Comparison of ENCODE assay signal across 9 cellular contexts in the genomic region with DNA sequence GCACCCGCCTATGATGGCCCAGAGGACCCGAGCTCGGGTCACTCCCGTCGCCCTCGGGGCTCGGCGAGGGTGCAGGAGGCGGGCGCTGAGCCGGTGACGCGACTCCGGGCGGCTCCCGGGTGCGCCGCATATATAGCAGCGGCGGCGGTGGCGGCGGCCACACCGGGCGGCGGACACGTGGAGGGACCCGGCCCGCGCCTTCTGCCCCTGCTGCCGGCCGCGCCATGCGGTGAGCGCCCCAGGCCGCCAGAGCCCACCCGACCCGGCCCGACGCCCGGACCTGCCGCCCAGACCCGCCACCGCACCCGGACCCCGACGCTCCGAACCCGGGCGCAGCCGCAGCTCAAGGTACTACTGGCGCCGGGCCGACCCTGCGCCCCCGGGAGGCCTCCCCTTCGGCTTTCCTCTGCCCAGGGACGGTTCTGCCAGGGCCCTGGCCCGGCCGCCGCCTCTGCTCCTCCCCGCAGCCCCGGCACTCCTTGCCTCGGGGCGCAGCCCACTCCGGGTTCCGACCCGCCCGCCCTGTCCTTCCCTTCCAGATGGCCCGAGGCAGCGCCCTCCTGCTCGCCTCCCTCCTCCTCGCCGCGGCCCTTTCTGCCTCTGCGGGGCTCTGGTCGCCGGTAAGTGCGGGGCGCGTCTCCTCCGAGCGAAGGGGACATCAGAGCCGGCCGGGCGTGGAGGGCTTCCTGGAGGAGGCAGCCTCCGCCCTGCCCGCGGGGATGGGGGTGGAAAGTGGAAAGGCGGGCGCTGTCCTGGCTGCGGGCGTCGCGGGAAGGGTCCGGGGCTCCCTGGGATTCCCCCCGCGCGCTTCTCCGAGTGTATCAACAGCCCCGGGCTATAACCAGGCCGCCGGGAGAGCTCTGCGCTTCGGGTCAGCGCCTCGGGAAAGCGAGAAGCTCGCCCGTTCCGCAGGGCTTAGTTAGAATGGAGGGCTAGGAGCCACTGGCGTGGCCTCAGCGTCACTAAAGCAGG. TPM values are rescaled to one million over a fixed set of nuclear protein-coding genes. Genes with fewer than 3 reads are reported as not detected.
DNase-seq lines count a peak whose midpoint lies in the region; ATAC-seq and TF ChIP-seq lines count a peak whose summit lies in the region.
"Had no signal": no experiment of that assay in that cellular context is flagged by ENCODE, and none has a peak within 500 bp of the region (broad histone marks: within the 10 kb centered on the region; RNA-seq: fewer than 3 reads in every experiment).

A gene with protein sequence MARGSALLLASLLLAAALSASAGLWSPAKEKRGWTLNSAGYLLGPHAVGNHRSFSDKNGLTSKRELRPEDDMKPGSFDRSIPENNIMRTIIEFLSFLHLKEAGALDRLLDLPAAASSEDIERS (plus strand): TSS at position 160 of the 972 bp plus-strand sequence. CDS start 380 bp downstream, at position 540.

- in situ Hi-C loops in IMR-90 (cut with MboI; ENCODE audit: low sequenced_read_pairs) = no loop called here

- TF ChIP-seq CTCF in IMR-90 (conservative IDR thresholded peaks at IDR 0.05; ENCODE audit: low read depth, low read length) = no peak

- no peak within 1 kb of the TSS for H3K27ac ChIP-seq in BLaER1 treated with 17β-estradiol and CSF1 and Interleukin-3, amounts not matched to agents 10 nM and 100 nM
- H3K27ac ChIP-seq in IMR-90 (ENCODE audit: insufficient read depth, low read length) = no peak within 1 kb of the TSS
- H3K27ac ChIP-seq in naive thymus-derived CD4-positive, alpha-beta T cell (ENCODE audit: low read depth, low read length) = no peak within 1 kb of the TSS

- POLR2A ChIA-PET in IMR-90 (lab: Charles Lee; ENCODE audit: unreplicated experiment) = no interaction called here
- POLR2A ChIA-PET in naive thymus-derived CD4-positive, alpha-beta T cell (lab: Charles Lee) = no interaction called here

- H2BK5ac ChIP-seq in IMR-90 (ENCODE audit: low read depth, low read length, poor library complexity, severe bottlenecking) = no peak within 1 kb of the TSS

- peaks cover 0 to 12% (median 8%) of the 10 kb centered on the region in 10 experiments; a peak in 12 of 20 replicates for H3K4me1 ChIP-seq in BLaER1 treated with 17β-estradiol and CSF1 and Interleukin-3, amounts not matched to agents 10 nM and 100 nM
- peaks cover 3% of the 10 kb centered on the region; the same call in 1 of the 2 replicates for H3K4me1 ChIP-seq in IMR-90 (ENCODE audit: control insufficient read depth, insufficient read depth, low read length)
- peaks cover 2 to 4% of the 10 kb centered on the region in 2 donors for H3K4me1 ChIP-seq in naive thymus-derived CD4-positive, alpha-beta T cell (ENCODE audit: control insufficient read depth in 2 of 2, insufficient read depth in 2 of 2, low read length in 2 of 2)

- no peak within 1 kb of the TSS for H2BK15ac ChIP-seq in IMR-90 (ENCODE audit: low read depth, low read length)

- H3K9me3 ChIP-seq in BLaER1 treated with 17β-estradiol and CSF1 and Interleukin-3, amounts not matched to agents 10 nM and 100 nM (replicated peaks in 1 of 11) = peaks cover 0 to 4% (median 0%) of the 10 kb centered on the region in 11 experiments; a peak in 1 of 22 replicates
- H3K9me3 ChIP-seq in IMR-90 (ENCODE audit: control insufficient read depth, insufficient read depth, low read length) = no peaks in the 10 kb centered on the region
- H3K9me3 ChIP-seq in naive thymus-derived CD4-positive, alpha-beta T cell (ENCODE audit: control insufficient read depth in 2 of 3, low read length in 3 of 3) = no peaks in the 10 kb centered on the region

- H3K27me3 Mint-ChIP-seq in naive thymus-derived CD4-positive, alpha-beta T cell = peaks cover 24 to 67% (median 43%) of the 10 kb centered on the region in 5 donors

- no peak within 1 kb of the TSS for H3K4ac ChIP-seq in IMR-90 (ENCODE audit: low read depth, low read length)

- H2AFZ ChIP-seq in IMR-90 (replicated peaks; ENCODE audit: low read length, poor library complexity) = peak within 1 kb of the TSS; percentile 82

- H3K27ac Mint-ChIP-seq in naive thymus-derived CD4-positive, alpha-beta T cell = no peak within 1 kb of the TSS
- H3K27ac Mint-ChIP-seq: immature natural killer cell had no signal

- peaks cover 51 to 77% (median 62%) of the 10 kb centered on the region in 11 experiments for H3K27me3 ChIP-seq in BLaER1 treated with 17β-estradiol and CSF1 and Interleukin-3, amounts not matched to agents 10 nM and 100 nM
- peaks cover 55% of the 10 kb centered on the region for H3K27me3 ChIP-seq in IMR-90 (ENCODE audit: control insufficient read depth, insufficient read depth, low read length)
- peaks cover 0 to 8% of the 10 kb centered on the region in 2 donors for H3K27me3 ChIP-seq in naive thymus-derived CD4-positive, alpha-beta T cell (ENCODE audit: control insufficient read depth in 2 of 2, insufficient read depth in 2 of 2, low read length in 2 of 2)

- H3K4me1 Mint-ChIP-seq in naive thymus-derived CD4-positive, alpha-beta T cell = peaks cover 0 to 19% (median 11%) of the 10 kb centered on the region in 7 donors
- H3K4me1 Mint-ChIP-seq: immature natural killer cell had no signal

- no TSS peak for BruUV-seq in IMR-90 (replicated peaks; lab: Mats Ljungman, UMichigan)

- peak within 1 kb of the TSS; percentile 12; the same call in 1 of the 2 replicates for H2AK5ac ChIP-seq in IMR-90 (ENCODE audit: low read depth, low read length)

- TF ChIP-seq POLR2A in IMR-90 (IDR thresholded peaks at IDR 0.05; ENCODE audit: low read depth, low read length) = no peak

- intact Hi-C loops in IMR-90 (cut with micrococcal nuclease) = no loop called here
- intact Hi-C loops in naive thymus-derived CD4-positive, alpha-beta T cell (cut with micrococcal nuclease) = no loop called here

- no peak within 1 kb of the TSS for H3K18ac ChIP-seq in IMR-90 (ENCODE audit: low read depth, low read length)

- 9% methylated on average over 76 of the region's 113 CpGs; no CpG with 5 or more reads in 1 of the 2 experiments for WGBS in IMR-90 (ENCODE audit: extremely low coverage in 2 of 2, insufficient read length in 1 of 2), 2 experiments

- dilution Hi-C loops in IMR-90 (cut with HindIII; ENCODE audit: low sequenced_read_pairs, unreplicated experiment) = no loop called here

- H3K79me1 ChIP-seq in IMR-90 (ENCODE audit: low read depth in 1 of 2, low read length in 2 of 2) = no peaks in the 10 kb centered on the region

- H4K91ac ChIP-seq in IMR-90 (ENCODE audit: insufficient read depth, low read depth, low read length) = no peak within 1 kb of the TSS

- H3K14ac ChIP-seq in IMR-90 (replicated peaks; ENCODE audit: low read depth, low read length) = no peak within 1 kb of the TSS

- H4K5ac ChIP-seq in IMR-90 (ENCODE audit: low read depth, low read length) = no peak within 1 kb of the TSS

- H3K36me3 ChIP-seq in BLaER1 treated with 17β-estradiol and CSF1 and Interleukin-3, amounts not matched to agents 10 nM and 100 nM = no peaks in the 10 kb centered on the region
- H3K36me3 ChIP-seq in IMR-90 (ENCODE audit: control insufficient read depth, insufficient read depth, low read length) = no peaks in the 10 kb centered on the region
- H3K36me3 ChIP-seq in naive thymus-derived CD4-positive, alpha-beta T cell (ENCODE audit: control insufficient read depth in 2 of 3, insufficient read depth in 3 of 3, low read length in 3 of 3) = no peaks in the 10 kb centered on the region

- ATAC-seq in IMR-90 (ENCODE audit: low read depth) = peak; percentile 69
- ATAC-seq in naive thymus-derived CD4-positive, alpha-beta T cell = no peak
- no peak for ATAC-seq in GM19452 (IDR thresholded peaks at IDR 0.05; ENCODE audit: unreplicated experiment)
- ATAC-seq in HG03039 (IDR thresholded peaks at IDR 0.05; ENCODE audit: unreplicated experiment) = no peak

- H3K56ac ChIP-seq in IMR-90 (ENCODE audit: extremely low read depth, insufficient read depth, low read length) = no peak within 1 kb of the TSS

- DNase-seq in IMR-90 = no peak
- peak; percentile 13 for DNase-seq in dermis blood vessel endothelial cell
- no peak for DNase-seq in naive thymus-derived CD4-positive, alpha-beta T cell
- no peak for DNase-seq in activated CD4-positive, alpha-beta T cell treated with anti-CD3 and anti-CD28 coated beads for 1 hour
- DNase-seq in stimulated activated naive CD4-positive, alpha-beta T cell (lab: John Stamatoyannopoulos, UW) = no peak
- DNase-seq: immature natural killer cell had no signal

- TF ChIP-seq RAD21 in IMR-90 (IDR thresholded peaks at IDR 0.05; ENCODE audit: low read length) = no peak

- H3K4me3 ChIP-seq in BLaER1 treated with 17β-estradiol and CSF1 and Interleukin-3, amounts not matched to agents 10 nM and 100 nM = peak within 1 kb of the TSS in 5 of 10 experiments; percentile 14 to 55 (median 33); a peak in 6 of 20 replicates
- peak within 1 kb of the TSS; percentile 29 for H3K4me3 ChIP-seq in IMR-90 (ENCODE audit: insufficient read depth, low read depth, low read length)
- H3K4me3 ChIP-seq in naive thymus-derived CD4-positive, alpha-beta T cell (ENCODE audit: low read length) = no peak within 1 kb of the TSS

- no peak within 1 kb of the TSS for H4K8ac ChIP-seq in IMR-90 (ENCODE audit: low read depth in 2 of 2, low read length in 2 of 2)

- peak within 1 kb of the TSS; percentile 11 to 70 (median 39); a peak in 16 of 22 replicates for H3K4me2 ChIP-seq in BLaER1 treated with 17β-estradiol and CSF1 and Interleukin-3, amounts not matched to agents 10 nM and 100 nM
- H3K4me2 ChIP-seq in IMR-90 (ENCODE audit: low read depth, low read length) = peak within 1 kb of the TSS; percentile 39; the same call in 1 of the 2 replicates

- H3K4me3 Mint-ChIP-seq in naive thymus-derived CD4-positive, alpha-beta T cell = peak within 1 kb of the TSS in 7 of 10 donors; percentile 25 to 69 (median 54)

- H2BK120ac ChIP-seq in IMR-90 (ENCODE audit: low read depth, low read length) = no peak within 1 kb of the TSS

- no peaks in the 10 kb centered on the region; the same call in 1 of the 2 replicates for H3K9me1 ChIP-seq in IMR-90 (ENCODE audit: insufficient read depth, low read length)

- CTCF ChIA-PET in IMR-90 (lab: Yijun Ruan, JAX) = no interaction called here
- CTCF ChIA-PET in naive thymus-derived CD4-positive, alpha-beta T cell (lab: Charles Lee) = no interaction called here

- no peak within 1 kb of the TSS; a peak in 1 of 22 replicates for H3K9ac ChIP-seq in BLaER1 treated with 17β-estradiol and CSF1 and Interleukin-3, amounts not matched to agents 10 nM and 100 nM
- H3K9ac ChIP-seq in IMR-90 (ENCODE audit: low read depth, low read length) = no peak within 1 kb of the TSS

- no peaks in the 10 kb centered on the region for H3K9me3 Mint-ChIP-seq in naive thymus-derived CD4-positive, alpha-beta T cell
- H3K9me3 Mint-ChIP-seq: immature natural killer cell had no signal

- peaks cover 0 to 5% (median 0%) of the 10 kb centered on the region in 5 donors for H3K36me3 Mint-ChIP-seq in naive thymus-derived CD4-positive, alpha-beta T cell

- no peak within 1 kb of the TSS for H3K23ac ChIP-seq in IMR-90 (ENCODE audit: low read depth, low read length)

- H4K20me1 ChIP-seq in BLaER1 treated with 17β-estradiol and CSF1 and Interleukin-3, amounts not matched to agents 10 nM and 100 nM = peaks cover 0 to 38% (median 0%) of the 10 kb centered on the region in 11 experiments; a peak in 9 of 22 replicates
- H4K20me1 ChIP-seq in IMR-90 (ENCODE audit: insufficient read depth, low read length) = no peaks in the 10 kb centered on the region; the same call in 1 of the 2 replicates

- H2AK9ac ChIP-seq in IMR-90 (replicated peaks; ENCODE audit: low read depth, low read length, poor library complexity) = peak within 1 kb of the TSS; percentile 72

- H2BK20ac ChIP-seq in IMR-90 (ENCODE audit: low read depth, low read length) = no peak within 1 kb of the TSS

RNA-seq across cellular contexts. Expression of the gene that starts here (rescaled TPM):
- total RNA-seq in IMR-90 (2012; rRNA removed) = 0.28 TPM in 1 of 2 replicates, not detected in the other
- polyA plus RNA-seq in IMR-90 (2012; rRNA removed) = 2.0 and 2.5 TPM in 2 replicates
- polyA plus RNA-seq in IMR-90 (2012; cell fraction: cytosol; rRNA removed) = 1.7 and 3.2 TPM in 2 replicates
- polyA plus RNA-seq in IMR-90 (2012; cell fraction: nucleus; rRNA removed; ENCODE audit: low replicate concordance) = 0.65 and 1.2 TPM in 2 replicates
- 0.17 and 0.74 TPM in 2 replicates for total RNA-seq in dermis blood vessel endothelial cell
- not detected for total RNA-seq in naive thymus-derived CD4-positive, alpha-beta T cell
- polyA plus RNA-seq in naive thymus-derived CD4-positive, alpha-beta T cell = not detected
- polyA plus RNA-seq: immature natural killer cell had no signal

Comparison
In these comparisons a context has a peak if more than half of its experiments do, and no peak if none do; other contexts are left out.
1. Peak in DNase-seq in dermis blood vessel endothelial cell; RNA of the gene not detected or under 1 TPM.